Comparison of ENCODE assay signal across 21 cellular contexts in the genomic region with DNA sequence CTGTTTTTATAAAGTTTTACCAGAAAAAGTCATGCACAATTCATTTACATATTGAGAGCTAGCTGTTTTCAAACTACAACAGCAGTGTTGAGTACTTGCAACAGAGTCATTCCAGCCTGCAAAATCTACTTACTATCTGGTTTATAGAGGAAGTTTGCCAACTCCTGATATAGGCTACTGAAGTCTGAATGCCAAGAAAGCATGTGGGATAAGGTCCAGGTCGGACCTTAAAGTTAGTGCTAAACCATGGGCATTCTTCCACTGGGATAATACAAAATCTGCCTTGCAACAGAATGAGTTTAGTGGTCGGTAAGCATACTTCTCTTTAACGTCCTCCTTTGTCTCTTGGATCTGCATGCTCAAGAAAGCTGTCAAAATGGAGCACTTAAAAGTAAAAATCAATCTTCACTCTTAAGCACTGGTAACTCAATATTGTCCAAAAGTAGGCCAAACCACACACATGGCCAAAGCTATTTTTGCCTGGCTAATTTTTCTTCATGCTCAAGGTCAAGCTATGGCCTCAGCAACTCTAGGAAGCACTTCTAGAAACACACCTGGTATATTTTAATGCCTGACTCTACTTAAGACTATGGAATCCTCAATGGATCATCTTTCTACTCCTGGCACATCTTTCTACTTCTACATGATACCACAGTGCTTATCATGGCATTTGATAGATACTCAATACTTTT.
"Had no signal": no experiment of that assay in that cellular context is flagged by ENCODE, and none has a peak within 500 bp of the region (broad histone marks: within the 10 kb centered on the region; RNA-seq: fewer than 3 reads in every experiment).

No MANE protein-coding gene starts in this region.

- H3K27ac ChIP-seq: brain microvascular endothelial cell, hepatocyte, testis, upper lobe of right lung had no signal

- H3K4me2 ChIP-seq: hepatocyte had no signal

- H3K4me1 Mint-ChIP-seq: activated B cell treated with CpG ODN at 0.5 μM for 24 hours, memory B cell had no signal

- H3K9me3 ChIP-seq: testis, upper lobe of right lung had no signal

- DNase-seq: activated B cell treated with CpG ODN at 0.5 μM for 24 hours; activated CD4-positive, alpha-beta T cell treated with anti-CD3 and anti-CD28 coated beads for 48 hours; activated CD8-positive, alpha-beta memory T cell treated with anti-CD3 and anti-CD28 coated beads, Interleukin-2, amount 50 U/mL, for 48 hours; activated gamma-delta T cell treated with Interleukin-2 at 50 U/mL for 16 hours; activated T-cell treated with anti-CD3 and anti-CD28 coated beads, Interleukin-2, amount 50 U/mL, for 72 hours; amniotic stem cell; cortex of kidney; effector CD4-positive, alpha-beta T cell; kidney; left ventricle myocardium superior; posterior cingulate gyrus; testis; upper lobe of right lung had no signal

- H3K79me2 ChIP-seq: hepatocyte had no signal

- H3K4me1 ChIP-seq: testis had no signal

- H3K4me3 ChIP-seq: hepatocyte, smooth muscle cell, testis, upper lobe of right lung had no signal

- H2AFZ ChIP-seq: hepatocyte had no signal

- H3K4me3 Mint-ChIP-seq: activated B cell treated with CpG ODN at 0.5 μM for 24 hours; activated naive CD8-positive, alpha-beta T cell; activated T-cell treated with anti-CD3 and anti-CD28 coated beads, Interleukin-2, amount 50 U/mL, for 72 hours; memory B cell; natural killer cell treated with Interleukin-12 subunit alpha and Interleukin-12 subunit beta and Interleukin-15 and Interleukin-18, amount 100 ng/mL, for 72 hours; stimulated activated naive CD8-positive, alpha-beta T cell treated with anti-CD3 and anti-CD28 coated beads, Interleukin-15, Interleukin-2, amounts not matched to agents 100 ng/mL and 50 ng/mL, for 24 hours had no signal

- H3K9me3 Mint-ChIP-seq: natural killer cell treated with Interleukin-12 subunit alpha and Interleukin-12 subunit beta and Interleukin-15 and Interleukin-18, amount 100 ng/mL, for 72 hours; stimulated activated naive CD8-positive, alpha-beta T cell treated with anti-CD3 and anti-CD28 coated beads, Interleukin-15, Interleukin-2, amounts not matched to agents 100 ng/mL and 50 ng/mL, for 24 hours had no signal

- FAIRE-seq: kidney, TTC549 had no signal

- H3K27me3 ChIP-seq: brain microvascular endothelial cell, hepatocyte, testis, upper lobe of right lung had no signal

- H3K36me3 ChIP-seq: brain microvascular endothelial cell, upper lobe of right lung had no signal

- H3K27ac Mint-ChIP-seq: activated B cell treated with CpG ODN at 0.5 μM for 24 hours; activated naive CD8-positive, alpha-beta T cell; activated T-cell treated with anti-CD3 and anti-CD28 coated beads, Interleukin-2, amount 50 U/mL, for 72 hours; memory B cell; natural killer cell treated with Interleukin-12 subunit alpha and Interleukin-12 subunit beta and Interleukin-15 and Interleukin-18, amount 100 ng/mL, for 72 hours; stimulated activated naive CD8-positive, alpha-beta T cell treated with anti-CD3 and anti-CD28 coated beads, Interleukin-15, Interleukin-2, amounts not matched to agents 100 ng/mL and 50 ng/mL, for 24 hours had no signal

- H3K36me3 Mint-ChIP-seq: activated naive CD8-positive, alpha-beta T cell; memory B cell; natural killer cell treated with Interleukin-12 subunit alpha and Interleukin-12 subunit beta and Interleukin-15 and Interleukin-18, amount 100 ng/mL, for 72 hours had no signal
